8 cellular contexts compared by ENCODE assay signal in the genomic region with DNA sequence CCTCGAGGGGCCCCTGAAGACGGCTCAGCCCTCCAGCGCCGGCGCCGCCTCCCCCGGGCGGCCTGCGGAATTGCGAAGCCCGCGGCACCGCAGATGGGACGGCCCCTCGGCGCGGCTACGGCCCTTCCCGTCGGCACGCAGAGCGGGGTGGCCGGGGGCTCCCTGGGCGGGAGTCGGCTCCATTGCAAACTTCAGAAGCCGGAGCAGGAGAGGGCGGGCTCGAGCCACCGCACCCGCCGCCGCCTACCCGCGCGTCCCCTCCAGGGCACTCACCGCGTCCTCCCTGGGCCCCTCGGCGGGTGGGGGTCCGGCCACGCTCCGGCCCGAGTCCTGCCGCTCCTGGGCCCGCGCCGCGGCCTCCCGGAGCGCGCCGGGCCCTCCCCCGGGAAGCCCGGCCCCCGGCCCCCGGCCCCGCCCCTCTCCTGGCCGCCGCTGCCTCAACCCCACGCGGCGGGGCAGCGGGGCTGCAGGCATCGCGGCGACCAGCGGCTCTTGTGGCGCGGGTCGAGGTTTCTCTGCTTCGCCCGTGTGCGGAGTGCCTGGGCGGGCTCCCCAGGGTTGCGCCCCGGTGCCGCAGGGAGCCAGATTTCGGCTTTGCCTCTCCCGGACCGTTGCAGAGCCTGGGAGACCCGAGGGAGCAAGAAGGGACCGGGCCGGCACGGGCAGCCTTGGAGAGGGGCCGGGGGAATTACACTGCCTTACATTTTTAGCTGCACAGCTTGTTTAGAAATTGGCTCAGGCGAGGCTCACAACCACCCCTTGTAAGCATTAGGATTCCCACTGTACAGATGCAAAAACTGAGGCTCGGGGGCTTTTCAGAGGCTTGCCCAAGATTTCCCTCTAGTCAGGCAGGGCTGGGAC. TPM values are rescaled to one million over a fixed set of nuclear protein-coding genes. Genes with fewer than 3 reads are reported as not detected.
DNase-seq lines count a peak whose midpoint lies in the region; ATAC-seq and TF ChIP-seq lines count a peak whose summit lies in the region.

TSS of gene PACSIN3 (minus strand) at position 359 of the 861 bp plus-strand sequence. CDS start 3,707 bp downstream, outside the sequence.

- H3K4me1 Mint-ChIP-seq in CD8-positive, alpha-beta memory T cell: peaks cover 5 to 11% (median 5%) of the 10 kb centered on the region in 3 donors
- H3K4me1 Mint-ChIP-seq in GM23338: peaks cover 16% of the 10 kb centered on the region
- peaks cover 18% of the 10 kb centered on the region for H3K4me1 Mint-ChIP-seq in glutamatergic neuron (ENCODE audit: low read depth, unreplicated experiment)

- no peak within 1 kb of the TSS for H3K27ac ChIP-seq in CD8-positive, alpha-beta memory T cell (ENCODE audit: low read depth, low read length)
- peak within 1 kb of the TSS; percentile 98 for H3K27ac ChIP-seq in GM23338 (ENCODE audit: low read depth)
- H3K27ac ChIP-seq in OCI-LY1 (ENCODE audit: low read depth, low read length, poor library complexity, severe bottlenecking): no peak within 1 kb of the TSS
- no peak within 1 kb of the TSS for H3K27ac ChIP-seq in osteoblast (ENCODE audit: low read depth, low read length)

- peak within 1 kb of the TSS in 3 of 8 donors; percentile 58 to 78 (median 77) for H3K27ac Mint-ChIP-seq in CD8-positive, alpha-beta memory T cell
- peak within 1 kb of the TSS; percentile 94 for H3K27ac Mint-ChIP-seq in GM23338
- peak within 1 kb of the TSS; percentile 41 to 81 for H3K27ac Mint-ChIP-seq in activated naive CD4-positive, alpha-beta T cell treated with anti-CD3 and anti-CD28 coated beads, Interleukin-2, amount 50 U/mL, for 72 hours
- no peak within 1 kb of the TSS for H3K27ac Mint-ChIP-seq in glutamatergic neuron (ENCODE audit: unreplicated experiment)

- H2AFZ ChIP-seq in GM23338 (peak within 1 kb of the TSS; percentile 98), OCI-LY1 (ENCODE audit: low read length) (no peak within 1 kb of the TSS), osteoblast (ENCODE audit: low read length) (peak within 1 kb of the TSS; percentile 74)

- H3K27me3 Mint-ChIP-seq in CD8-positive, alpha-beta memory T cell: peaks cover 18 to 31% of the 10 kb centered on the region in 2 donors
- H3K27me3 Mint-ChIP-seq in GM23338 (ENCODE audit: insufficient read depth, low read depth, poor library complexity) (peaks cover 19% of the 10 kb centered on the region), glutamatergic neuron (ENCODE audit: unreplicated experiment) (peaks cover 3% of the 10 kb centered on the region)

- no peaks in the 10 kb centered on the region for H3K36me3 Mint-ChIP-seq in CD8-positive, alpha-beta memory T cell
- H3K36me3 Mint-ChIP-seq in GM23338 (ENCODE audit: low read depth): no peaks in the 10 kb centered on the region; the same call in 2 of the 3 replicates
- no peaks in the 10 kb centered on the region for H3K36me3 Mint-ChIP-seq in activated naive CD4-positive, alpha-beta T cell treated with anti-CD3 and anti-CD28 coated beads, Interleukin-2, amount 50 U/mL, for 72 hours
- no peaks in the 10 kb centered on the region for H3K36me3 Mint-ChIP-seq in glutamatergic neuron (ENCODE audit: unreplicated experiment)

- H3F3A ChIP-seq in GM23338 (replicated peaks; ENCODE audit: low read depth) (peaks cover 35% of the 10 kb centered on the region), OCI-LY1 (ENCODE audit: insufficient read depth, low read length) (no peaks in the 10 kb centered on the region)

- DNase-seq in CD8-positive, alpha-beta memory T cell: peak in 4 of 5 donors; percentile 22 to 45 (median 24)
- peak; percentile 62 for DNase-seq in GM23338 (ENCODE audit: low spot score)
- peak; percentile 55 to 73 for DNase-seq in activated naive CD4-positive, alpha-beta T cell treated with anti-CD3 and anti-CD28 coated beads, Interleukin-2, amount 50 U/mL, for 72 hours (ENCODE audit: low spot score in 2 of 2)
- peak; percentile 47 for DNase-seq in glutamatergic neuron
- peak; percentile 93 for DNase-seq in osteoblast (ENCODE audit: insufficient read length, low spot score, missing footprints)
- no peak for DNase-seq in MV-4-11 (lab: John Stamatoyannopoulos, UW)

- no peak for TF ChIP-seq CTCF in GM23338 (conservative IDR thresholded peaks at IDR 0.05; ENCODE audit: low read depth in 2 of 2)
- no peak for TF ChIP-seq CTCF in OCI-LY1 (IDR thresholded peaks at IDR 0.05; ENCODE audit: low read length)
- no peak for TF ChIP-seq CTCF in glutamatergic neuron (IDR thresholded peaks at IDR 0.05; ENCODE audit: partially characterized antibody, unreplicated experiment)
- TF ChIP-seq CTCF in osteoblast (IDR thresholded peaks at IDR 0.05; ENCODE audit: extremely low read depth, low read depth, low read length): no peak

- CTCF ChIA-PET in CD8-positive, alpha-beta memory T cell (lab: Charles Lee): interaction anchor here (1.3 to 2.2 kb wide), 4 partner anchors 9 to 187 kb away, joined by 3 to 21 read pairs (median 6); partner anchors contain the start of genes ACP2 and ARFGAP2

- peaks cover 22% of the 10 kb centered on the region for H3K27me3 ChIP-seq in CD8-positive, alpha-beta memory T cell (ENCODE audit: insufficient read depth, low read length, poor library complexity, severe bottlenecking)
- peaks cover 20% of the 10 kb centered on the region for H3K27me3 ChIP-seq in GM23338 (ENCODE audit: insufficient read depth)
- H3K27me3 ChIP-seq in OCI-LY1 (ENCODE audit: insufficient read depth, low read length): peaks cover 10% of the 10 kb centered on the region; the same call in 1 of the 2 replicates
- H3K27me3 ChIP-seq in osteoblast (ENCODE audit: insufficient read depth, low read length): no peaks in the 10 kb centered on the region

- peak within 1 kb of the TSS; percentile 78 to 91 (median 83) for H3K4me3 Mint-ChIP-seq in CD8-positive, alpha-beta memory T cell
- H3K4me3 Mint-ChIP-seq in GM23338 (peak within 1 kb of the TSS; percentile 85), glutamatergic neuron (ENCODE audit: unreplicated experiment) (peak within 1 kb of the TSS; percentile 67)

- H3K79me2 ChIP-seq in GM23338 (replicated peaks; ENCODE audit: insufficient read depth): peaks cover 24% of the 10 kb centered on the region
- H3K79me2 ChIP-seq in OCI-LY1 (ENCODE audit: insufficient read depth, low read length): no peaks in the 10 kb centered on the region
- peaks cover 2% of the 10 kb centered on the region for H3K79me2 ChIP-seq in osteoblast (ENCODE audit: insufficient read depth, low read length)

- no peaks in the 10 kb centered on the region; the same call in 1 of the 2 replicates for H4K20me1 ChIP-seq in GM23338 (replicated peaks; ENCODE audit: insufficient read depth)
- H4K20me1 ChIP-seq in OCI-LY1 (ENCODE audit: insufficient read depth, low read length): no peaks in the 10 kb centered on the region
- H4K20me1 ChIP-seq in osteoblast (ENCODE audit: insufficient read depth, low read length): no peaks in the 10 kb centered on the region

- H3K36me3 ChIP-seq in CD8-positive, alpha-beta memory T cell (ENCODE audit: insufficient read depth, low read length): no peaks in the 10 kb centered on the region
- H3K36me3 ChIP-seq in GM23338 (ENCODE audit: insufficient read depth) (no peaks in the 10 kb centered on the region), OCI-LY1 (ENCODE audit: insufficient read depth, low read length) (no peaks in the 10 kb centered on the region), osteoblast (ENCODE audit: insufficient read depth, low read length) (no peaks in the 10 kb centered on the region)

- H3K9ac ChIP-seq in OCI-LY1 (ENCODE audit: low read length): peak within 1 kb of the TSS; percentile 48

- ATAC-seq in GM23338 (peak; percentile 12), GM19324 (IDR thresholded peaks at IDR 0.05; ENCODE audit: low FRiP score, unreplicated experiment) (no peak)
- ATAC-seq in activated naive CD4-positive, alpha-beta T cell treated with anti-CD3 and anti-CD28 coated beads, Interleukin-2, amount 50 U/mL, for 72 hours: peak; percentile 80 to 82

- peaks cover 12% of the 10 kb centered on the region for H3K4me1 ChIP-seq in CD8-positive, alpha-beta memory T cell (ENCODE audit: insufficient read depth, low read length)
- peaks cover 15% of the 10 kb centered on the region for H3K4me1 ChIP-seq in GM23338 (ENCODE audit: insufficient read depth)
- peaks cover 16% of the 10 kb centered on the region for H3K4me1 ChIP-seq in OCI-LY1 (ENCODE audit: insufficient read depth, low read length, severe bottlenecking)
- H3K4me1 ChIP-seq in osteoblast (ENCODE audit: insufficient read depth, low read length): peaks cover 31% of the 10 kb centered on the region

- peak within 1 kb of the TSS; percentile 55 for H3K4me3 ChIP-seq in CD8-positive, alpha-beta memory T cell (ENCODE audit: low read length)
- H3K4me3 ChIP-seq in GM23338 (peak within 1 kb of the TSS; percentile 96), OCI-LY1 (ENCODE audit: low read depth, low read length, poor library complexity, severe bottlenecking) (peak within 1 kb of the TSS; percentile 55), osteoblast (ENCODE audit: insufficient read depth, low read length) (peak within 1 kb of the TSS; percentile 77)

- H3K9me3 Mint-ChIP-seq in CD8-positive, alpha-beta memory T cell: no peaks in the 10 kb centered on the region
- no peaks in the 10 kb centered on the region for H3K9me3 Mint-ChIP-seq in GM23338
- H3K9me3 Mint-ChIP-seq in activated naive CD4-positive, alpha-beta T cell treated with anti-CD3 and anti-CD28 coated beads, Interleukin-2, amount 50 U/mL, for 72 hours: no peaks in the 10 kb centered on the region
- H3K9me3 Mint-ChIP-seq in glutamatergic neuron (ENCODE audit: unreplicated experiment): peaks cover 2% of the 10 kb centered on the region

- POLR2A ChIA-PET in CD8-positive, alpha-beta memory T cell (lab: Charles Lee): interaction anchor here (1.7 kb wide), 1 partner anchor 29 kb away, joined by 11 read pairs; the partner anchor contains the start of gene DDB2

- H3K9me2 ChIP-seq in GM23338 (ENCODE audit: insufficient read depth): no peaks in the 10 kb centered on the region
- H3K9me2 ChIP-seq in OCI-LY1 (ENCODE audit: low read depth, low read length): no peaks in the 10 kb centered on the region

- peak within 1 kb of the TSS; percentile 99 for H3K4me2 ChIP-seq in GM23338
- H3K4me2 ChIP-seq in OCI-LY1 (ENCODE audit: low read length): peak within 1 kb of the TSS; percentile 72
- H3K4me2 ChIP-seq in osteoblast (ENCODE audit: insufficient read depth, low read length): peak within 1 kb of the TSS; percentile 79

- no peaks in the 10 kb centered on the region for H3K9me3 ChIP-seq in CD8-positive, alpha-beta memory T cell (ENCODE audit: low read length)
- no peaks in the 10 kb centered on the region for H3K9me3 ChIP-seq in OCI-LY1 (ENCODE audit: low read length)
- no peaks in the 10 kb centered on the region for H3K9me3 ChIP-seq in osteoblast (ENCODE audit: low read depth, low read length)

TF ChIP-seq in GM23338, 12 proteins besides CTCF, POLR2A, EP300 and RAD21:
- TF ChIP-seq ZNF331 (CRISPR knock-in tag; IDR thresholded peaks at IDR 0.05; ENCODE audit: low read depth) (no peak), POLR2AphosphoS5 (IDR thresholded peaks at IDR 0.05; ENCODE audit: low read depth) (peak; percentile 66; the same call in 1 of the 2 replicates)
TF ChIP-seq in GM23338: peak in this region for 1.

RNA-seq across cellular contexts. Expression of gene PACSIN3, which starts in this region (rescaled TPM):
- 1 to 10 TPM; 7.9 to 9.2 TPM for total RNA-seq in CD8-positive, alpha-beta memory T cell
- not detected for polyA plus RNA-seq in CD8-positive, alpha-beta memory T cell
- total RNA-seq in GM23338 (2014; rRNA removed; shearing (Covaris generic)): 66.5 and 72.1 TPM in 2 replicates
- 38.8 and 39.6 TPM in 2 replicates for polyA plus RNA-seq in GM23338 (2016; fragmentation: Nextera tagmentation; extraction: Ambion mirVana)
- 10 to 100 TPM; 10.5 to 17.1 TPM for total RNA-seq in activated naive CD4-positive, alpha-beta T cell treated with anti-CD3 and anti-CD28 coated beads, Interleukin-2, amount 50 U/mL, for 72 hours
- total RNA-seq in glutamatergic neuron (ENCODE audit: unreplicated experiment) (2.2 TPM), osteoblast (11.2 and 12.7 TPM in 2 replicates)

Comparison
In these comparisons a context has a peak if more than half of its experiments do, and no peak if none do; other contexts are left out.
1. RNA of gene PACSIN3 (polyA plus RNA-seq): 38.8 to 39.6 TPM in GM23338; not detected in CD8-positive, alpha-beta memory T cell (single experiment); every median in the first group is over 10 times any median in the second.
2. Peak in every context shown above with its lines, with median percentiles within 50 percentile points of each other: H3K4me3 ChIP-seq, H3K4me3 Mint-ChIP-seq and H3K4me2 ChIP-seq.